ENCODE assay signal across 1 cellular context in genomic region chr6:34132486-34133185, GRCh38.
TF ChIP-seq lines count a peak whose summit lies in the region.

No MANE protein-coding gene starts in this region.

TF ChIP-seq in HepG2, 621 proteins besides CTCF, POLR2A, EP300 and RAD21 (continued from another document and continues in another):
- no peak for TF ChIP-seq ZNF276 (CRISPR knock-in tag; IDR thresholded peaks at IDR 0.05; ENCODE audit: low read depth)
- TF ChIP-seq ZNF704 (CRISPR knock-in tag; IDR thresholded peaks at IDR 0.05; ENCODE audit: borderline replicate concordance), result peak; percentile 71; the same call in 1 of the 2 replicates
- no peak for TF ChIP-seq GATA4 (IDR thresholded peaks at IDR 0.05; ENCODE audit: borderline replicate concordance, low read depth)
- no peak for TF ChIP-seq ZNF34 (CRISPR knock-in tag; IDR thresholded peaks at IDR 0.05; ENCODE audit: borderline replicate concordance)
- no peak for TF ChIP-seq ZNF251 (CRISPR knock-in tag; IDR thresholded peaks at IDR 0.05)
- TF ChIP-seq ZBTB3 (CRISPR knock-in tag; IDR thresholded peaks at IDR 0.05; ENCODE audit: borderline replicate concordance, low read depth), result no peak
- peak; percentile 74; the same call in 1 of the 2 replicates for TF ChIP-seq THRA (CRISPR knock-in tag; IDR thresholded peaks at IDR 0.05; ENCODE audit: borderline replicate concordance)
- no peak for TF ChIP-seq ZBTB4 (CRISPR knock-in tag; IDR thresholded peaks at IDR 0.05; ENCODE audit: borderline replicate concordance)
- TF ChIP-seq ZSCAN9 (CRISPR knock-in tag; IDR thresholded peaks at IDR 0.05; ENCODE audit: borderline replicate concordance), result peak; percentile 96
- no peak for TF ChIP-seq ZKSCAN1 (IDR thresholded peaks at IDR 0.05; ENCODE audit: low read length)
- no peak for TF ChIP-seq ZBTB21 (CRISPR knock-in tag; IDR thresholded peaks at IDR 0.05)
- TF ChIP-seq ZNF17 (CRISPR knock-in tag; IDR thresholded peaks at IDR 0.05), result no peak
- peak; percentile 57; the same call in 1 of the 2 replicates for TF ChIP-seq GATAD1 (CRISPR knock-in tag; IDR thresholded peaks at IDR 0.05)
- peak; percentile 61; the same call in 1 of the 2 replicates for TF ChIP-seq ZNF589 (CRISPR knock-in tag; conservative IDR thresholded peaks at IDR 0.05)
- TF ChIP-seq CREB1 (IDR thresholded peaks at IDR 0.05), result no peak
- TF ChIP-seq CREB1 (CRISPR knock-in tag; IDR thresholded peaks at IDR 0.05), result no peak
- TF ChIP-seq SP2 (CRISPR knock-in tag; IDR thresholded peaks at IDR 0.05), result 0 out of 2 replicates have a peak, but pooled peaks have one; percentile 17
- no peak for TF ChIP-seq DZIP1 (CRISPR knock-in tag; IDR thresholded peaks at IDR 0.05)
- peak; percentile 79; the same call in 1 of the 2 replicates for TF ChIP-seq TGIF2 (CRISPR knock-in tag; IDR thresholded peaks at IDR 0.05)
- TF ChIP-seq MAF1 (CRISPR knock-in tag; IDR thresholded peaks at IDR 0.05; ENCODE audit: borderline replicate concordance), result peak; percentile 44; the same call in 1 of the 2 replicates
- no peak for TF ChIP-seq RBM39 (IDR thresholded peaks at IDR 0.05; ENCODE audit: low read depth, low read length, poor library complexity, severe bottlenecking)
- TF ChIP-seq HDAC2 (CRISPR knock-in tag; IDR thresholded peaks at IDR 0.05), result peak; percentile 72
- peak; percentile 65; the same call in 1 of the 2 replicates for TF ChIP-seq ZNF335 (CRISPR knock-in tag; IDR thresholded peaks at IDR 0.05)
- TF ChIP-seq NCOA5 (CRISPR knock-in tag; IDR thresholded peaks at IDR 0.05), result no peak
- peak; percentile 57; the same call in 1 of the 2 replicates for TF ChIP-seq FOXC1 (CRISPR knock-in tag; IDR thresholded peaks at IDR 0.05; ENCODE audit: borderline replicate concordance)
- TF ChIP-seq ZNF350 (CRISPR knock-in tag; IDR thresholded peaks at IDR 0.05; ENCODE audit: borderline replicate concordance, low read depth), result 0 out of 2 replicates have a peak, but pooled peaks have one; percentile 33
- peak; percentile 57 for TF ChIP-seq ZNF883 (CRISPR knock-in tag; IDR thresholded peaks at IDR 0.05; ENCODE audit: not compliant biosample characterization)
- no peak for TF ChIP-seq IRF1 (CRISPR knock-in tag; IDR thresholded peaks at IDR 0.05; ENCODE audit: low read depth)
- no peak for TF ChIP-seq IRF9 (CRISPR knock-in tag; IDR thresholded peaks at IDR 0.05; ENCODE audit: borderline replicate concordance)
- TF ChIP-seq BATF2 (CRISPR knock-in tag; IDR thresholded peaks at IDR 0.05), result peak; percentile 55; the same call in 1 of the 2 replicates
- no peak for TF ChIP-seq U2AF1 (optimal IDR thresholded peaks at IDR 0.05; ENCODE audit: low read depth, low read length)
- 0 out of 2 replicates have a peak, but pooled peaks have one; percentile 49 for TF ChIP-seq ZNF639 (CRISPR knock-in tag; conservative IDR thresholded peaks at IDR 0.05)
- TF ChIP-seq ZMYM3 (CRISPR knock-in tag; IDR thresholded peaks at IDR 0.05), result no peak
- peak; percentile 90 for TF ChIP-seq NKX3-1 (CRISPR knock-in tag; IDR thresholded peaks at IDR 0.05)
- peak; percentile 79; the same call in 1 of the 2 replicates for TF ChIP-seq ZNF580 (CRISPR knock-in tag; IDR thresholded peaks at IDR 0.05; ENCODE audit: borderline replicate concordance, low read depth)
- TF ChIP-seq ZNF142 (CRISPR knock-in tag; IDR thresholded peaks at IDR 0.05), result no peak
- no peak for TF ChIP-seq ATF7 (IDR thresholded peaks at IDR 0.05)
- TF ChIP-seq ATF7 (CRISPR knock-in tag; IDR thresholded peaks at IDR 0.05), result no peak
